ENCODE assay signal across 12 cellular contexts in the genomic region with DNA sequence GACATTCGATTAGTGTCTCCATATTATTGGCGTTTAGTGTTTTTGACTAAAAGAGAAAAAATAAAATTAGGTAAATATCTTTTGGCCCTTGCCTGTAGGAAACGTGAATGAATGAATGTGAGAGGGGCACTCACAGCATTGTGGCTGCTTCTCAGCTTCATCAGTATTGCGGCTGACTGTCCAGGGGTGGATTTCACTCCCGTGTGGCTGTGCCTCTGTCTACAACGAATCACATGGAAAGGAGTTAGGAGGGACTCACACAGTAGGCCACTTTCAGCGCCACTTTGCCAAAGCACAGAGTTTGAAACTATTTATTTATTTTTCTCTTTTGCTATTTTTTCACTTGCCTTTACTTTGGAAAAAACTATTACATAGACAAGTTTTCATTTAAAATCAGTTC. TPM values are rescaled to one million over a fixed set of nuclear protein-coding genes. Genes with fewer than 3 reads are reported as not detected.
A peak's percentile ranks its signal among the peaks of the same experiment; 100 is the strongest.
DNase-seq lines count a peak whose midpoint lies in the region; ATAC-seq and FAIRE-seq lines count a peak whose summit lies in the region.
"Had no signal": no experiment of that assay in that cellular context is flagged by ENCODE, and none has a peak within 500 bp of the region (broad histone marks: within the 10 kb centered on the region; RNA-seq: fewer than 3 reads in every experiment).

No MANE protein-coding gene starts in this region.

- peak overlapping the region; percentile 61 to 87 (median 76) for H3K4me3 ChIP-seq in BLaER1 treated with 17β-estradiol and CSF1 and Interleukin-3, amounts not matched to agents 10 nM and 100 nM
- H3K4me3 ChIP-seq in muscle layer of duodenum (ENCODE audit: low read depth in 1 of 2, low read length in 2 of 2) (peak overlapping the region; percentile 44 to 66), small intestine (ENCODE audit: low read depth in 1 of 2, low read length in 2 of 2) (peak overlapping the region in 1 of 2 donors; percentile 46)

- FAIRE-seq in small intestine (lab: Jason Lieb, UNC) = no peak
- FAIRE-seq: HTR-8/SVneo had no signal

- peak overlapping the region; percentile 80 to 95 (median 93) for H3K9ac ChIP-seq in BLaER1 treated with 17β-estradiol and CSF1 and Interleukin-3, amounts not matched to agents 10 nM and 100 nM

- no peaks in the 10 kb centered on the region for H3K27me3 ChIP-seq in BLaER1 treated with 17β-estradiol and CSF1 and Interleukin-3, amounts not matched to agents 10 nM and 100 nM
- H3K27me3 ChIP-seq in muscle layer of duodenum (ENCODE audit: low read depth, low read length) = no peaks in the 10 kb centered on the region
- no peaks in the 10 kb centered on the region for H3K27me3 ChIP-seq in small intestine (ENCODE audit: control insufficient read depth in 2 of 2, insufficient read depth in 2 of 2, low read length in 2 of 2)

- H4K20me1 ChIP-seq in BLaER1 treated with 17β-estradiol and CSF1 and Interleukin-3, amounts not matched to agents 10 nM and 100 nM = no peaks in the 10 kb centered on the region

- H3K9me3 Mint-ChIP-seq in IgD-negative memory B cell = no peaks in the 10 kb centered on the region
- H3K9me3 Mint-ChIP-seq in activated CD8-positive, alpha-beta T cell treated with anti-CD3 and anti-CD28 coated beads, Interleukin-2, amount 10 ng/mL, durations not matched to agents 7 days and 5 days (ENCODE audit: insufficient read depth) = no peaks in the 10 kb centered on the region
- H3K9me3 Mint-ChIP-seq: nephron had no signal

- H3K36me3 Mint-ChIP-seq in IgD-negative memory B cell = peaks cover 30% of the 10 kb centered on the region
- peaks cover 58% of the 10 kb centered on the region for H3K36me3 Mint-ChIP-seq in activated CD8-positive, alpha-beta T cell treated with anti-CD3 and anti-CD28 coated beads, Interleukin-2, amount 10 ng/mL, durations not matched to agents 7 days and 5 days (ENCODE audit: low read depth)

- peak overlapping the region; percentile 90 to 100 (median 98); a peak in 21 of 22 replicates for H3K27ac ChIP-seq in BLaER1 treated with 17β-estradiol and CSF1 and Interleukin-3, amounts not matched to agents 10 nM and 100 nM
- H3K27ac ChIP-seq in muscle layer of duodenum (ENCODE audit: low read length) (peak overlapping the region; percentile 78), small intestine (ENCODE audit: low read depth in 1 of 2, low read length in 1 of 2) (peak overlapping the region in 1 of 2 donors; percentile 84)

- H3K4me3 Mint-ChIP-seq in IgD-negative memory B cell = peak overlapping the region; percentile 97 to 100 (median 98)
- H3K4me3 Mint-ChIP-seq in activated CD8-positive, alpha-beta T cell treated with anti-CD3 and anti-CD28 coated beads, Interleukin-2, amount 10 ng/mL, durations not matched to agents 7 days and 5 days = peak overlapping the region; percentile 100

- peak overlapping the region; percentile 48 to 97 (median 90) for H3K4me2 ChIP-seq in BLaER1 treated with 17β-estradiol and CSF1 and Interleukin-3, amounts not matched to agents 10 nM and 100 nM

- H3K4me1 Mint-ChIP-seq in IgD-negative memory B cell = peaks cover 31 to 48% (median 39%) of the 10 kb centered on the region in 3 donors
- H3K4me1 Mint-ChIP-seq in activated CD8-positive, alpha-beta T cell treated with anti-CD3 and anti-CD28 coated beads, Interleukin-2, amount 10 ng/mL, durations not matched to agents 7 days and 5 days (ENCODE audit: low read depth) = peaks cover 71% of the 10 kb centered on the region

- H3K27me3 Mint-ChIP-seq in IgD-negative memory B cell = peaks cover 2% of the 10 kb centered on the region
- no peaks in the 10 kb centered on the region for H3K27me3 Mint-ChIP-seq in activated CD8-positive, alpha-beta T cell treated with anti-CD3 and anti-CD28 coated beads, Interleukin-2, amount 10 ng/mL, durations not matched to agents 7 days and 5 days (ENCODE audit: low read depth)

- H3K36me3 ChIP-seq in BLaER1 treated with 17β-estradiol and CSF1 and Interleukin-3, amounts not matched to agents 10 nM and 100 nM = peaks cover 22 to 48% (median 41%) of the 10 kb centered on the region in 11 experiments
- H3K36me3 ChIP-seq in muscle layer of duodenum (ENCODE audit: control insufficient read depth in 1 of 2, insufficient read depth in 2 of 2, low read length in 2 of 2) (peaks cover 0 to 6% of the 10 kb centered on the region in 2 donors), small intestine (ENCODE audit: control insufficient read depth in 2 of 2, insufficient read depth in 2 of 2, low read length in 2 of 2) (no peaks in the 10 kb centered on the region)

- DNase-seq in activated CD8-positive, alpha-beta T cell treated with anti-CD3 and anti-CD28 coated beads, Interleukin-2, amount 10 ng/mL, durations not matched to agents 7 days and 5 days = peak; percentile 64
- DNase-seq in GF-D8 (lab: John Stamatoyannopoulos, UW) (no peak), pons (ENCODE audit: low spot score) (no peak), small intestine (no peak), D341Med (ENCODE audit: low spot score) (no peak)
- DNase-seq: activated CD4-positive, alpha-beta T cell treated with anti-CD3 and anti-CD28 coated beads for 4 hours; NCI-H69 had no signal

- CTCF ChIA-PET in activated CD8-positive, alpha-beta T cell treated with anti-CD3 and anti-CD28 coated beads, Interleukin-2, amount 10 ng/mL, durations not matched to agents 7 days and 5 days (lab: Charles Lee) = interaction anchor here (0.7 to 11.5 kb wide), 17 partner anchors 12 to 91 kb away, joined by 3 to 426 read pairs (median 6); no protein-coding TSS in a partner anchor

- H3K4me1 ChIP-seq in BLaER1 treated with 17β-estradiol and CSF1 and Interleukin-3, amounts not matched to agents 10 nM and 100 nM = peaks cover 39 to 81% (median 56%) of the 10 kb centered on the region in 10 experiments
- H3K4me1 ChIP-seq in muscle layer of duodenum (ENCODE audit: control insufficient read depth in 1 of 2, insufficient read depth in 2 of 2, low read length in 2 of 2) (no peaks in the 10 kb centered on the region), small intestine (ENCODE audit: control insufficient read depth in 2 of 2, insufficient read depth in 1 of 2, low read depth in 1 of 2, low read length in 1 of 2) (peaks cover 0 to 4% of the 10 kb centered on the region in 2 donors)

- POLR2A ChIA-PET in activated CD8-positive, alpha-beta T cell treated with anti-CD3 and anti-CD28 coated beads, Interleukin-2, amount 10 ng/mL, durations not matched to agents 7 days and 5 days (lab: Charles Lee) = interaction anchor here (0.8 to 10.0 kb wide), 19 partner anchors 13 to 393 kb away, joined by 3 to 361 read pairs (median 7); partner anchors contain the start of gene RSPH3

- WGBS in small intestine, 3 donors = 65 to 80% (median 67%) methylated on average over 7 of the region's 7 CpGs

- no peaks in the 10 kb centered on the region; a peak in 1 of 22 replicates for H3K9me3 ChIP-seq in BLaER1 treated with 17β-estradiol and CSF1 and Interleukin-3, amounts not matched to agents 10 nM and 100 nM (replicated peaks in 1 of 11)
- no peaks in the 10 kb centered on the region for H3K9me3 ChIP-seq in muscle layer of duodenum (ENCODE audit: control insufficient read depth in 1 of 2, low read length in 2 of 2)
- H3K9me3 ChIP-seq in small intestine (ENCODE audit: control insufficient read depth, low read depth) = no peaks in the 10 kb centered on the region

- ATAC-seq in activated CD8-positive, alpha-beta T cell treated with anti-CD3 and anti-CD28 coated beads, Interleukin-2, amount 10 ng/mL, durations not matched to agents 7 days and 5 days = peak; percentile 12

- H3K27ac Mint-ChIP-seq in IgD-negative memory B cell = peak overlapping the region; percentile 92 to 97 (median 97)
- peak overlapping the region; percentile 99 for H3K27ac Mint-ChIP-seq in activated CD8-positive, alpha-beta T cell treated with anti-CD3 and anti-CD28 coated beads, Interleukin-2, amount 10 ng/mL, durations not matched to agents 7 days and 5 days

RNA-seq across cellular contexts. Expression of gene TAGAP, which starts 0.8 kb away (rescaled TPM):
- 157 TPM for polyA plus RNA-seq in IgD-negative memory B cell
- total RNA-seq in activated CD8-positive, alpha-beta T cell treated with anti-CD3 and anti-CD28 coated beads, Interleukin-2, amount 10 ng/mL, durations not matched to agents 7 days and 5 days = 10 to 100 TPM; 64.5 to 67.0 TPM
- 1 to 10 TPM in 2 of 3 donors, under 1 TPM in 1; 0.45 to 3.8 (median 2.1) TPM for polyA plus RNA-seq in small intestine

RNA-seq across cellular contexts. Expression of gene RSPH3, which starts 44.0 kb away (rescaled TPM):
- 4.3 TPM for polyA plus RNA-seq in IgD-negative memory B cell
- 1 to 10 TPM; 1.4 TPM for total RNA-seq in activated CD8-positive, alpha-beta T cell treated with anti-CD3 and anti-CD28 coated beads, Interleukin-2, amount 10 ng/mL, durations not matched to agents 7 days and 5 days
- 1 to 10 TPM; 5.1 to 7.2 (median 5.1) TPM for polyA plus RNA-seq in small intestine

Comparison
In these comparisons a context has a peak if more than half of its experiments do, and no peak if none do; other contexts are left out.
1. RNA of gene TAGAP, which starts 0.8 kb away (polyA plus RNA-seq): 157 TPM in IgD-negative memory B cell (single experiment); 0.45 to 3.8 TPM in small intestine; every median in the first group is over 10 times any median in the second.